In genomic region chr9:13220837-13221236, GRCh38 we compare ENCODE assay signal across 1 cellular context.
TF ChIP-seq lines count a peak whose summit lies in the region.

No MANE protein-coding gene starts in this region.

TF ChIP-seq in A549, 52 proteins besides CTCF, POLR2A, EP300 and RAD21 (continued from another document):
- no peak for TF ChIP-seq REST (IDR thresholded peaks at IDR 0.05)
TF ChIP-seq in A549: peak in this region for 1.
